In the genomic region with DNA sequence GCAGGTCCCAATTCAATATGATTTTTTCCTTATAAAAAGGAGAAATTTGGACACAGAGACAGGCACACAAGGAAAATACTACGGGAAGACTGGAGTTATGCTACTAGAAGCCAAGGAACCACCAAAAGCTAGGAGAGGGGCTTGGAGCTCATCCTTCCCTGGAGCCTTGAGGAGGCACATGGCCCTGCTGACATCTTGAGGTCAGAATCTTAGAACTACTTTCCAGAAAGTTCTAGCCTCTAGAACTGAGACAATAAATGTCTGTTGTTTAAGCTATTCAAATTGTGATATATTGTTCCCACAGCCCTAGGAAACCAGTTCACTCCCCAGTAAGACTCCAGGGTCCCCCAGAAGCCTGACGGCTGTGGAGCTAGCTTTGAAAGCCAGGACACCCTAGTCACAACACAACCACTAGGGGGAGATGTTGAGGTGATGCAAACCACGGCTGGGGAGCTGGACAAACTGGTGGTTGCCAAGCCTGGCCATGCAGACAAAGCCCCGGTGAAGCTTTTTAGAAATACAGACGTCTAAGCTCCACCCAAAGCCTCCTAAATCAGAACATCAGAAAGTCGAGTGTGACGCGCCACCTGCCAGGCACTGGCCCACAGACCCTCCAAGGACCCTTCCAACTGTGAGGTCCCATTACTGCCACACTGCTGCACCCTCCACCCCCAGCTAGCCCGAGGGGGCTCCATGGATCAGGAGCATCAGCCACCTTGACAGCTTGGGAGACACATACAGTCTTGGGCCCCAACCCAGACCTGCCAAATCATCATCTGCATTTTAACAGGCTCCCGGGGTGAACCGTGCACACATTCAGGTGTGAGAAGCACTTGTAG, we compare ENCODE assay signal across 8 cellular contexts.
DNase-seq lines count a peak whose midpoint lies in the region; ATAC-seq, FAIRE-seq and TF ChIP-seq lines count a peak whose summit lies in the region.

No MANE protein-coding gene starts in this region.

- no peaks in the 10 kb centered on the region for H3K36me3 ChIP-seq in liver (ENCODE audit: control insufficient read depth in 4 of 4, insufficient read depth in 3 of 4, low read depth in 1 of 4, low read length in 3 of 4)

- CTCF ChIA-PET in A549 (lab: Yijun Ruan, JAX) = interaction anchor here (0.5 to 3.5 kb wide), 52 partner anchors 9 to 429 kb away, joined by 3 to 43 read pairs (median 4); partner anchors contain the start of gene SLC39A11

- peak; percentile 86 to 97 for ATAC-seq in A549
- peak; percentile 81 for ATAC-seq in HG03095 (IDR thresholded peaks at IDR 0.05; ENCODE audit: unreplicated experiment)

- H3K9me3 ChIP-seq in A549 (no peaks in the 10 kb centered on the region), liver (ENCODE audit: control insufficient read depth in 4 of 4, low read length in 3 of 4) (no peaks in the 10 kb centered on the region)

- peaks cover 36% of the 10 kb centered on the region for H3K4me1 ChIP-seq in A549
- H3K4me1 ChIP-seq in liver (ENCODE audit: control insufficient read depth in 4 of 4, insufficient read depth in 4 of 4, low read length in 3 of 4) = peaks cover 5 to 27% (median 20%) of the 10 kb centered on the region in 4 donors

- peak; percentile 79 to 93 for DNase-seq in A549 (ENCODE audit: low read depth in 1 of 2, low spot score in 1 of 2)
- DNase-seq in GM13976 (ENCODE audit: low spot score) = peak; percentile 87
- DNase-seq in NCI-H226 = peak; percentile 55
- peak; percentile 70 for DNase-seq in activated CD4-positive, alpha-beta T cell treated with anti-CD3 and anti-CD28 coated beads for 48 hours
- no peak for DNase-seq in coronary artery (ENCODE audit: low spot score)
- DNase-seq in stimulated activated CD8-positive, alpha-beta memory T cell treated with anti-CD3 and anti-CD28 coated beads, Interleukin-15, amount 100 ng/mL, for 1 hour (ENCODE audit: low read depth) = peak; percentile 10

- no peak for TF ChIP-seq EP300 in A549 (IDR thresholded peaks at IDR 0.05)

- POLR2A ChIA-PET in A549 (lab: Yijun Ruan, JAX) = no interaction called here

- 56% methylated on average over 11 of the region's 11 CpGs for WGBS in A549 (ENCODE audit: missing lambda C conversion rate)
- 49% methylated on average over 11 of the region's 11 CpGs for WGBS in liver

- FAIRE-seq in A549 (lab: Jason Lieb, UNC) = peak; percentile 81

- H3K9ac ChIP-seq in liver (ENCODE audit: low read depth in 1 of 2, low read length in 2 of 2) = no peak overlapping the region

- TF ChIP-seq POLR2A in A549 (IDR thresholded peaks at IDR 0.05; ENCODE audit: low read length) = no peak

- H3K4me3 ChIP-seq in A549 (no peak overlapping the region), coronary artery (no peak overlapping the region), liver (ENCODE audit: low read depth in 1 of 3, low read length in 3 of 3) (no peak overlapping the region)

- TF ChIP-seq RAD21 in A549 (conservative IDR thresholded peaks at IDR 0.05 in 1 of 2, IDR thresholded peaks at IDR 0.05 in 1 of 2) (peak; percentile 76 to 77), liver (IDR thresholded peaks at IDR 0.05) (peak; percentile 84 to 92)

- no peak overlapping the region for H3K4me2 ChIP-seq in A549

- H3K27ac ChIP-seq in A549 (no peak overlapping the region), coronary artery (no peak overlapping the region), liver (ENCODE audit: low read depth in 1 of 2, low read length in 2 of 2) (no peak overlapping the region)

- TF ChIP-seq CTCF in A549 (IDR thresholded peaks at IDR 0.05) (peak; percentile 86), GM13976 (IDR thresholded peaks at IDR 0.05; ENCODE audit: borderline replicate concordance, control extremely low read depth, extremely low read depth, insufficient read depth, missing control alignments) (peak; percentile 84), coronary artery (IDR thresholded peaks at IDR 0.05) (peak; percentile 67), liver (IDR thresholded peaks at IDR 0.05; ENCODE audit: low read depth, low read length, missing input control) (peak; percentile 83)

- in situ Hi-C loops in GM13976 (cut with MboI; ENCODE audit: low sequenced_read_pairs, unreplicated experiment) = loop anchor here (10.0 to 25.0 kb wide), 2 partner anchors 169 to 424 kb away; no protein-coding TSS in a partner anchor

- H3K27me3 ChIP-seq in liver (ENCODE audit: control insufficient read depth in 4 of 4, insufficient read depth in 4 of 4, low read length in 3 of 4) = no peaks in the 10 kb centered on the region

TF ChIP-seq in A549, 52 proteins besides CTCF, POLR2A, EP300 and RAD21:
- TF ChIP-seq MAX (IDR thresholded peaks at IDR 0.05) (0 out of 2 replicates have a peak, but pooled peaks have one; percentile 6), SMC3 (IDR thresholded peaks at IDR 0.05) (peak; percentile 82), BHLHE40 (IDR thresholded peaks at IDR 0.05; ENCODE audit: low read depth, low read length) (no peak)
TF ChIP-seq in A549: peak in this region for 2.

TF ChIP-seq in liver, 16 proteins besides CTCF, POLR2A, EP300 and RAD21:
- TF ChIP-seq NR2F2 (IDR thresholded peaks at IDR 0.05) (no peak), MAX (IDR thresholded peaks at IDR 0.05) (no peak), RXRA (IDR thresholded peaks at IDR 0.05) (no peak), FOXA1 (IDR thresholded peaks at IDR 0.05) (no peak), JUND (IDR thresholded peaks at IDR 0.05) (no peak), REST (IDR thresholded peaks at IDR 0.05) (no peak), EGR1 (IDR thresholded peaks at IDR 0.05; ENCODE audit: low read depth in 2 of 2) (no peak), SP1 (IDR thresholded peaks at IDR 0.05) (no peak), YY1 (IDR thresholded peaks at IDR 0.05) (no peak), HNF4A (conservative IDR thresholded peaks at IDR 0.05) (no peak), HNF4G (IDR thresholded peaks at IDR 0.05) (no peak), ZBTB33 (IDR thresholded peaks at IDR 0.05) (no peak), FOXA2 (IDR thresholded peaks at IDR 0.05) (no peak)
- TF ChIP-seq, protein P1, sequence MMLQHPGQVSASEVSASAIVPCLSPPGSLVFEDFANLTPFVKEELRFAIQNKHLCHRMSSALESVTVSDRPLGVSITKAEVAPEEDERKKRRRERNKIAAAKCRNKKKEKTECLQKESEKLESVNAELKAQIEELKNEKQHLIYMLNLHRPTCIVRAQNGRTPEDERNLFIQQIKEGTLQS (IDR thresholded peaks at IDR 0.05) = no peak
